In the genomic region with DNA sequence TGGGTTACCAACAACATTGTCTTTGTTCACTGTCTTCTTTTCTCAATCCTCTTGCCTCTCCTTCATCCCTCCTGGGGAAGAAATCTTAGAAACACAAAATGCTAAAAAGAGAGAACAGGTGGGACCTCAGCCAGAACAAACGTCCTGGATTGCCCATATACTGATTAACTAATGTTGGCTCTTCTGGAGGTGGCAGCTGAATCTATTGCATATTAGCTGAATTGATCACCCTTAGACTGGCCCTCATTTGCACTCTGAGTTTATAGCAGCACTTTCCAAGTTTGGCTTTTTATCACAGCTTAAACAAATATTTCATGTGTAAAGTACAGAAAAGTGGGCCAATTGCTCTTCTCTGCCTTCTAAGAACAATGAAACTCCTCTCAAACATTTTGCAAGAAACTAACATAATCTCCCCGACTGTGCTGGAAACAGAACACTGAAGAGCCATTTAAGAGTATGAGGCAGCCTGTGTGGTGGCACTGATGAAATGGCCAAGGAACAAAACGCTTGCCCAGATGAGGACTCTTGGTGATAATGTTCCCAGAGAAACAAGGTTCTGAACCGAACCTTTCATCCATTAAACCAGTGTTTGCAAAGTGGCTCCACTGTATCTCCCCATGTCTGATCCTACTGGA, we compare ENCODE assay signal across 1 cellular context.
TF ChIP-seq lines count a peak whose summit lies in the region.

No MANE protein-coding gene starts in this region.

TF ChIP-seq in K562, 482 proteins besides CTCF, POLR2A, EP300 and RAD21 (continued from another document):
- TF ChIP-seq, protein P1, sequence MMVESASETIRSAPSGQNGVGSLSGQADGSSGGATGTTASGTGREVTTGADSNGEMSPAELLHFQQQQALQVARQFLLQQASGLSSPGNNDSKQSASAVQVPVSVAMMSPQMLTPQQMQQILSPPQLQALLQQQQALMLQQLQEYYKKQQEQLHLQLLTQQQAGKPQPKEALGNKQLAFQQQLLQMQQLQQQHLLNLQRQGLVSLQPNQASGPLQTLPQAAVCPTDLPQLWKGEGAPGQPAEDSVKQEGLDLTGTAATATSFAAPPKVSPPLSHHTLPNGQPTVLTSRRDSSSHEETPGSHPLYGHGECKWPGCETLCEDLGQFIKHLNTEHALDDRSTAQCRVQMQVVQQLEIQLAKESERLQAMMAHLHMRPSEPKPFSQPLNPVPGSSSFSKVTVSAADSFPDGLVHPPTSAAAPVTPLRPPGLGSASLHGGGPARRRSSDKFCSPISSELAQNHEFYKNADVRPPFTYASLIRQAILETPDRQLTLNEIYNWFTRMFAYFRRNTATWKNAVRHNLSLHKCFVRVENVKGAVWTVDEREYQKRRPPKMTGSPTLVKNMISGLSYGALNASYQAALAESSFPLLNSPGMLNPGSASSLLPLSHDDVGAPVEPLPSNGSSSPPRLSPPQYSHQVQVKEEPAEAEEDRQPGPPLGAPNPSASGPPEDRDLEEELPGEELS (CRISPR knock-in tag; IDR thresholded peaks at IDR 0.05; ENCODE audit: borderline replicate concordance) = no peak
- TF ChIP-seq, protein P2, sequence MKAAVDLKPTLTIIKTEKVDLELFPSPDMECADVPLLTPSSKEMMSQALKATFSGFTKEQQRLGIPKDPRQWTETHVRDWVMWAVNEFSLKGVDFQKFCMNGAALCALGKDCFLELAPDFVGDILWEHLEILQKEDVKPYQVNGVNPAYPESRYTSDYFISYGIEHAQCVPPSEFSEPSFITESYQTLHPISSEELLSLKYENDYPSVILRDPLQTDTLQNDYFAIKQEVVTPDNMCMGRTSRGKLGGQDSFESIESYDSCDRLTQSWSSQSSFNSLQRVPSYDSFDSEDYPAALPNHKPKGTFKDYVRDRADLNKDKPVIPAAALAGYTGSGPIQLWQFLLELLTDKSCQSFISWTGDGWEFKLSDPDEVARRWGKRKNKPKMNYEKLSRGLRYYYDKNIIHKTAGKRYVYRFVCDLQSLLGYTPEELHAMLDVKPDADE (conservative IDR thresholded peaks at IDR 0.05; ENCODE audit: control insufficient read depth, low read depth, low read length) = no peak
- TF ChIP-seq COPS2 (conservative IDR thresholded peaks at IDR 0.05) = no peak
